Comparison of ENCODE assay signal across 10 cellular contexts in the genomic region with DNA sequence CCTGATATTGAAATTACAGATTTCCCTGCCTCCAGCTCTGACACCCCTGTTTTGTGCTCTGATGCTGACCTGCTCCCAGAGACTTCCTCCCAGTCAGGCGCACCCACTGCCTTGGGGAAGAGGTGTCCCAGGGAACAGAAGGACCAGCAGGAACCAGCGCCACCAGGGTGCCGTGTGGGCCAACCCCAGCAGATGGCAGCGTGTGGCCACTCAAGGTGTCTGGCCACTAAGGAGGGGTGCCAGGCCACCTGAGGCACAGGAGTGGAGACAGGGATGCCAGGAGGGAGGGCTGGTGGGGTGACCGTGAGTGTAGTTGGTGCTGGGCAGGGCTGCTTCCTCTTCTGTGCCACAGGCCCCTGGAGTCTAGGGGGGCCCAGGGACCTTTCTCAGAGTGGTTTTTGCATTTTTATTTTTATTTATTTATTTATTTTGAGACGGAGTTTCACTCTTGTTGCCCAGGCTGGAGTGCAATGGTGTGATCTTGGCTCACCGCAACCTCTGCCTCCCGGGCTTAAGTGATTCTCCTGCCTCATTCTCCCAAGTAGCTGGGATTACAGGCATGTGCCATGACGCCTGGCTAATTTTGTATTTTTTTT. TPM values are rescaled to one million over a fixed set of nuclear protein-coding genes. Genes with fewer than 3 reads are reported as not detected.
DNase-seq lines count a peak whose midpoint lies in the region; ATAC-seq and TF ChIP-seq lines count a peak whose summit lies in the region.
"Had no signal": no experiment of that assay in that cellular context is flagged by ENCODE, and none has a peak within 500 bp of the region (broad histone marks: within the 10 kb centered on the region; RNA-seq: fewer than 3 reads in every experiment).

No MANE protein-coding gene starts in this region.

- no peak overlapping the region for H3K9ac ChIP-seq in SK-N-SH

- H3K4me3 ChIP-seq in SK-N-SH (ENCODE audit: low read depth in 2 of 2, low read length in 1 of 2) (no peak overlapping the region), ascending aorta (no peak overlapping the region)

- TF ChIP-seq CTCF in SK-N-SH (IDR thresholded peaks at IDR 0.05) (peak; percentile 60), ascending aorta (IDR thresholded peaks at IDR 0.05) (peak; percentile 67 to 78 (median 69))

- H3K9me3 Mint-ChIP-seq in immature natural killer cell: no peaks in the 10 kb centered on the region
- H3K9me3 Mint-ChIP-seq: central memory CD8-positive, alpha-beta T cell had no signal

- H3K9me3 ChIP-seq in SK-N-SH (no peaks in the 10 kb centered on the region), ascending aorta (no peaks in the 10 kb centered on the region)

- no peak overlapping the region for H2AFZ ChIP-seq in SK-N-SH (ENCODE audit: low read depth)

- H3K27me3 ChIP-seq in SK-N-SH (ENCODE audit: insufficient read depth) (no peaks in the 10 kb centered on the region), ascending aorta (no peaks in the 10 kb centered on the region)

- peak; percentile 84 for TF ChIP-seq RAD21 in SK-N-SH (IDR thresholded peaks at IDR 0.05; ENCODE audit: low read length)

- no peaks in the 10 kb centered on the region for H3K79me2 ChIP-seq in SK-N-SH (ENCODE audit: insufficient read depth)

- peak overlapping the region in 1 of 6 donors; percentile 36 for H3K27ac Mint-ChIP-seq in immature natural killer cell

- peaks cover 0 to 4% (median 0%) of the 10 kb centered on the region in 3 donors for H3K27me3 Mint-ChIP-seq in immature natural killer cell (ENCODE audit: low read depth in 3 of 3)
- H3K27me3 Mint-ChIP-seq: central memory CD8-positive, alpha-beta T cell had no signal

- H3K4me1 ChIP-seq in SK-N-SH (ENCODE audit: control insufficient read depth in 1 of 2, insufficient read depth in 2 of 2, low read depth in 1 of 2, low read length in 1 of 2) (peaks cover 0 to 2% of the 10 kb centered on the region in 2 experiments; a peak in 1 of 4 replicates), ascending aorta (peaks cover 2 to 10% of the 10 kb centered on the region in 2 donors)

- H4K20me1 ChIP-seq in SK-N-SH (ENCODE audit: insufficient read depth): no peaks in the 10 kb centered on the region

- WGBS in SK-N-SH (ENCODE audit: low lambda C conversion rate): 53% methylated on average over 8 of the region's 9 CpGs

- H3K4me2 ChIP-seq in SK-N-SH: no peak overlapping the region

- CTCF ChIA-PET in SK-N-SH (lab: Yijun Ruan, JAX): interaction anchor here (0.6 to 20.8 kb wide), 18 partner anchors 9 to 183 kb away, joined by 3 to 283 read pairs (median 5); no protein-coding TSS in a partner anchor

- H3K9me2 ChIP-seq in SK-N-SH: no peaks in the 10 kb centered on the region

- TF ChIP-seq EP300 in SK-N-SH (IDR thresholded peaks at IDR 0.05; ENCODE audit: borderline replicate concordance in 1 of 2, low read depth in 1 of 2, low read length in 1 of 2): no peak

- no peak overlapping the region for H3K4me3 Mint-ChIP-seq in immature natural killer cell
- H3K4me3 Mint-ChIP-seq: central memory CD8-positive, alpha-beta T cell had no signal

- POLR2A ChIA-PET in SK-N-SH (lab: Yijun Ruan, JAX): no interaction called here

- intact Hi-C loops in ascending aorta (cut with DNase I): loop anchor here (2.0 kb wide), 1 partner anchor 26 kb away; no protein-coding TSS in a partner anchor

- no peak overlapping the region for H3K27ac ChIP-seq in SK-N-SH (ENCODE audit: low read depth in 2 of 2, low read length in 1 of 2)
- H3K27ac ChIP-seq in ascending aorta: no peak overlapping the region

- no peak for ATAC-seq in HG02678 (IDR thresholded peaks at IDR 0.05; ENCODE audit: unreplicated experiment)

- DNase-seq in NCI-H2107 (lab: John Stamatoyannopoulos, UW) (peak; percentile 28), NCI-H2107 treated with DMSO at 0.1 percent for 48 hours (lab: John Stamatoyannopoulos, UW; ENCODE audit: unreplicated experiment) (no peak), HT1080 (ENCODE audit: low read depth) (peak; percentile 73), SK-N-SH (peak; percentile 85), ascending aorta (ENCODE audit: low spot score in 2 of 2) (peak; percentile 37 to 82), immature natural killer cell (peak; percentile 28 to 46 (median 34))
- peak; percentile 62 for DNase-seq in stimulated activated CD4-positive, alpha-beta T cell treated with anti-CD3 and anti-CD28 coated beads, Interleukin-4, amount 100 ng/mL, for 1 hour

- H3K4me1 Mint-ChIP-seq in immature natural killer cell: peaks cover 0 to 2% of the 10 kb centered on the region in 2 donors
- H3K4me1 Mint-ChIP-seq: central memory CD8-positive, alpha-beta T cell had no signal

- no peaks in the 10 kb centered on the region for H3K36me3 ChIP-seq in SK-N-SH (replicated peaks in 1 of 2; ENCODE audit: control insufficient read depth in 1 of 2, insufficient read depth in 2 of 2, low read length in 1 of 2)
- H3K36me3 ChIP-seq in ascending aorta: no peaks in the 10 kb centered on the region

- no peaks in the 10 kb centered on the region for H3K36me3 Mint-ChIP-seq in immature natural killer cell

- H3F3A ChIP-seq in SK-N-SH (replicated peaks; ENCODE audit: insufficient read depth): no peaks in the 10 kb centered on the region

TF ChIP-seq in SK-N-SH, 30 proteins besides CTCF, POLR2A, EP300 and RAD21:
- TF ChIP-seq, protein P1, sequence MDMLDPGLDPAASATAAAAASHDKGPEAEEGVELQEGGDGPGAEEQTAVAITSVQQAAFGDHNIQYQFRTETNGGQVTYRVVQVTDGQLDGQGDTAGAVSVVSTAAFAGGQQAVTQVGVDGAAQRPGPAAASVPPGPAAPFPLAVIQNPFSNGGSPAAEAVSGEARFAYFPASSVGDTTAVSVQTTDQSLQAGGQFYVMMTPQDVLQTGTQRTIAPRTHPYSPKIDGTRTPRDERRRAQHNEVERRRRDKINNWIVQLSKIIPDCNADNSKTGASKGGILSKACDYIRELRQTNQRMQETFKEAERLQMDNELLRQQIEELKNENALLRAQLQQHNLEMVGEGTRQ (IDR thresholded peaks at IDR 0.05; ENCODE audit: borderline replicate concordance, low read depth, low read length): no peak
- TF ChIP-seq SMC3 (IDR thresholded peaks at IDR 0.05; ENCODE audit: low read depth, low read length): peak; percentile 66

RNA-seq across cellular contexts. Expression of gene TEX44, which starts 56.0 kb away (rescaled TPM):
- total RNA-seq in HT1080 (2014; rRNA removed; shearing (Covaris generic)): not detected in 2 replicates
- not detected in 2 replicates for polyA plus RNA-seq in HT1080 (2015; cell fraction: cytosol; rRNA removed)
- not detected in 2 replicates for polyA plus RNA-seq in HT1080 (2015; cell fraction: nucleus; rRNA removed)
- polyA plus RNA-seq in SK-N-SH (2012; rRNA removed): not detected in 2 replicates
- not detected in 2 replicates for polyA plus RNA-seq in SK-N-SH (2012; cell fraction: cytosol; rRNA removed)
- not detected in 2 replicates for polyA plus RNA-seq in SK-N-SH (2012; cell fraction: nucleus; rRNA removed)
- not detected for total RNA-seq in ascending aorta
- not detected for polyA plus RNA-seq in immature natural killer cell
- total RNA-seq: temporal lobe had no signal

RNA-seq across cellular contexts. Expression of gene PTMA, which starts 59.6 kb away (rescaled TPM):
- 1,647 and 2,130 TPM in 2 replicates for total RNA-seq in HT1080 (2014; rRNA removed; shearing (Covaris generic))
- 1,527 and 1,813 TPM in 2 replicates for polyA plus RNA-seq in HT1080 (2015; cell fraction: cytosol; rRNA removed)
- polyA plus RNA-seq in HT1080 (2015; cell fraction: nucleus; rRNA removed): 809 and 884 TPM in 2 replicates
- polyA plus RNA-seq in SK-N-SH (2012; rRNA removed) (517 and 767 TPM in 2 replicates), immature natural killer cell (1,000 to 10,000 TPM in 2 of 3 donors, 100 to 1,000 TPM in 1; 953 to 2,361 (median 1,987) TPM)
- polyA plus RNA-seq in SK-N-SH (2012; cell fraction: cytosol; rRNA removed): 733 and 1,021 TPM in 2 replicates
- 319 and 439 TPM in 2 replicates for polyA plus RNA-seq in SK-N-SH (2012; cell fraction: nucleus; rRNA removed)
- total RNA-seq in ascending aorta: 745 TPM
